8 cellular contexts compared by ENCODE assay signal in genomic region chr6:43021270-43022047, GRCh38. TPM values are rescaled to one million over a fixed set of nuclear protein-coding genes. Genes with fewer than 3 reads are reported as not detected.
A peak's percentile ranks its signal among the peaks of the same experiment; 100 is the strongest.
DNase-seq lines count a peak whose midpoint lies in the region; ATAC-seq and TF ChIP-seq lines count a peak whose summit lies in the region.

Gene RRP36, plus strand, starts transcription at chr6:43021623. Its CDS starts 32 bp downstream, at chr6:43021655.

- peak within 1 kb of the TSS; percentile 99 for H3K4me3 ChIP-seq in CD4-positive, CD25-positive, alpha-beta regulatory T cell (ENCODE audit: low read depth, low read length)
- peak within 1 kb of the TSS; percentile 77 for H3K4me3 ChIP-seq in IMR-90 (ENCODE audit: insufficient read depth, low read depth, low read length)
- H3K4me3 ChIP-seq in fibroblast of pulmonary artery (replicated peaks; ENCODE audit: low read depth, low read length): peak within 1 kb of the TSS; percentile 87

- peak within 1 kb of the TSS; percentile 97 for H4K91ac ChIP-seq in IMR-90 (ENCODE audit: insufficient read depth, low read depth, low read length)

- H3K4me2 ChIP-seq in IMR-90 (ENCODE audit: low read depth, low read length): peak within 1 kb of the TSS; percentile 97

- 0 out of 2 replicates have a peak, but pooled peaks cover 4% of the 10 kb centered on the region for H3K9me1 ChIP-seq in IMR-90 (ENCODE audit: insufficient read depth, low read length)

- H2BK20ac ChIP-seq in IMR-90 (ENCODE audit: low read depth, low read length): no peak within 1 kb of the TSS

- TF ChIP-seq CTCF in IMR-90 (conservative IDR thresholded peaks at IDR 0.05; ENCODE audit: low read depth, low read length): no peak
- TF ChIP-seq CTCF in RWPE1 (conservative IDR thresholded peaks at IDR 0.05; ENCODE audit: low read depth): no peak
- no peak for TF ChIP-seq CTCF in fibroblast of pulmonary artery (IDR thresholded peaks at IDR 0.05; ENCODE audit: low read length, missing control alignments)

- peaks cover 26 to 72% of the 10 kb centered on the region in 2 experiments for H3K79me1 ChIP-seq in IMR-90 (ENCODE audit: low read depth in 1 of 2, low read length in 2 of 2)

- no peaks in the 10 kb centered on the region for H3K9me3 Mint-ChIP-seq in CD4-positive, CD25-positive, alpha-beta regulatory T cell
- no peaks in the 10 kb centered on the region for H3K9me3 Mint-ChIP-seq in natural killer cell treated with Interleukin-12 subunit alpha and Interleukin-12 subunit beta and Interleukin-15 and Interleukin-18, amount 100 ng/mL, for 72 hours

- peaks cover 12% of the 10 kb centered on the region for H4K20me1 ChIP-seq in IMR-90 (ENCODE audit: insufficient read depth, low read length)

- peak within 1 kb of the TSS; percentile 95 to 98 (median 98) for H3K4me3 Mint-ChIP-seq in CD4-positive, CD25-positive, alpha-beta regulatory T cell
- H3K4me3 Mint-ChIP-seq in natural killer cell treated with Interleukin-12 subunit alpha and Interleukin-12 subunit beta and Interleukin-15 and Interleukin-18, amount 100 ng/mL, for 72 hours: peak within 1 kb of the TSS; percentile 91

- peak; percentile 82 to 91 for ATAC-seq in CD4-positive, CD25-positive, alpha-beta regulatory T cell (ENCODE audit: low read depth in 2 of 2)
- peak; percentile 69 for ATAC-seq in GM19467 (IDR thresholded peaks at IDR 0.05; ENCODE audit: unreplicated experiment)
- peak; percentile 91 for ATAC-seq in IMR-90 (ENCODE audit: low read depth)
- peak; percentile 91 to 93 for ATAC-seq in natural killer cell treated with Interleukin-12 subunit alpha and Interleukin-12 subunit beta and Interleukin-15 and Interleukin-18, amount 100 ng/mL, for 72 hours

- 0% methylated on average over 12 of the region's 56 CpGs; no CpG with 5 or more reads in 1 of the 2 experiments for WGBS in IMR-90 (ENCODE audit: extremely low coverage in 2 of 2, insufficient read length in 1 of 2), 2 experiments

- H2BK15ac ChIP-seq in IMR-90 (ENCODE audit: low read depth, low read length): no peak within 1 kb of the TSS

- dilution Hi-C loops in IMR-90 (cut with HindIII; ENCODE audit: low sequenced_read_pairs, unreplicated experiment): no loop called here

- H2AK5ac ChIP-seq in IMR-90 (ENCODE audit: low read depth, low read length): peak within 1 kb of the TSS; percentile 91

- H3K36me3 Mint-ChIP-seq in CD4-positive, CD25-positive, alpha-beta regulatory T cell: peaks cover 27% of the 10 kb centered on the region
- peaks cover 22% of the 10 kb centered on the region for H3K36me3 Mint-ChIP-seq in natural killer cell treated with Interleukin-12 subunit alpha and Interleukin-12 subunit beta and Interleukin-15 and Interleukin-18, amount 100 ng/mL, for 72 hours

- DNase-seq in CD4-positive, CD25-positive, alpha-beta regulatory T cell: peak; percentile 48 to 66 (median 62)
- peak; percentile 58 for DNase-seq in IMR-90
- peak; percentile 84 for DNase-seq in RWPE1 (ENCODE audit: low spot score)
- peak; percentile 69 for DNase-seq in activated T-helper 9 cell treated with anti-CD3 and anti-CD28 coated beads, Interleukin-2, amount 50 U/mL, for 16 hours (ENCODE audit: low read depth)
- DNase-seq in fibroblast of pulmonary artery (ENCODE audit: low read depth): peak; percentile 66
- peak; percentile 83 for DNase-seq in natural killer cell treated with Interleukin-12 subunit alpha and Interleukin-12 subunit beta and Interleukin-15 and Interleukin-18, amount 100 ng/mL, for 72 hours (ENCODE audit: low spot score)
- DNase-seq in stimulated activated naive CD4-positive, alpha-beta T cell treated with Interleukin-2 at 50 U/mL for 16 hours (lab: John Stamatoyannopoulos, UW): peak; percentile 69

- H3K9ac ChIP-seq in IMR-90 (ENCODE audit: low read depth, low read length): peak within 1 kb of the TSS; percentile 95

- in situ Hi-C loops in IMR-90 (cut with MboI; ENCODE audit: low sequenced_read_pairs): no loop called here

- intact Hi-C loops in IMR-90 (cut with micrococcal nuclease): no loop called here

- peak within 1 kb of the TSS; percentile 77 for H3K56ac ChIP-seq in IMR-90 (ENCODE audit: extremely low read depth, insufficient read depth, low read length)

- H2AFZ ChIP-seq in IMR-90 (replicated peaks; ENCODE audit: low read length, poor library complexity): peak within 1 kb of the TSS; percentile 98

- peak within 1 kb of the TSS; percentile 83 for H2BK5ac ChIP-seq in IMR-90 (ENCODE audit: low read depth, low read length, poor library complexity, severe bottlenecking)

- POLR2A ChIA-PET in IMR-90 (lab: Charles Lee; ENCODE audit: unreplicated experiment) (interaction anchor here (0.6 kb wide), 3 partner anchors 38 to 248 kb away, joined by 3 read pairs; partner anchors contain the start of genes CNPY3, KLC4 and MRPL2), RWPE1 (lab: Yijun Ruan, JAX; ENCODE audit: low non-redundant PET) (interaction anchor here (0.6 to 1.1 kb wide), 4 partner anchors 7 to 138 kb away, joined by 3 to 5 read pairs (median 4); no protein-coding TSS in a partner anchor)

- H3K27me3 ChIP-seq in CD4-positive, CD25-positive, alpha-beta regulatory T cell (ENCODE audit: control insufficient read depth, insufficient read depth, low read length): no peaks in the 10 kb centered on the region
- no peaks in the 10 kb centered on the region for H3K27me3 ChIP-seq in IMR-90 (ENCODE audit: control insufficient read depth, insufficient read depth, low read length)

- BruUV-seq in IMR-90 (replicated peaks; lab: Mats Ljungman, UMichigan): no TSS peak

- peaks cover 47% of the 10 kb centered on the region for H3K36me3 ChIP-seq in CD4-positive, CD25-positive, alpha-beta regulatory T cell (ENCODE audit: control insufficient read depth, insufficient read depth, low read length)
- peaks cover 48% of the 10 kb centered on the region for H3K36me3 ChIP-seq in IMR-90 (ENCODE audit: control insufficient read depth, insufficient read depth, low read length)

- H3K4me1 Mint-ChIP-seq in CD4-positive, CD25-positive, alpha-beta regulatory T cell: peaks cover 6 to 62% (median 19%) of the 10 kb centered on the region in 4 donors
- H3K4me1 Mint-ChIP-seq in natural killer cell treated with Interleukin-12 subunit alpha and Interleukin-12 subunit beta and Interleukin-15 and Interleukin-18, amount 100 ng/mL, for 72 hours (ENCODE audit: low read depth in 2 of 2): peaks cover 17 to 28% of the 10 kb centered on the region in 2 donors

- CTCF ChIA-PET in IMR-90 (lab: Yijun Ruan, JAX): no interaction called here
- CTCF ChIA-PET in RWPE1 (lab: Yijun Ruan, JAX): interaction anchor here (0.6 kb wide), 1 partner anchor 609 kb away, joined by 3 read pairs; no protein-coding TSS in a partner anchor

- H3K27ac Mint-ChIP-seq in CD4-positive, CD25-positive, alpha-beta regulatory T cell: peak within 1 kb of the TSS; percentile 43 to 88 (median 87)
- peak within 1 kb of the TSS; percentile 70 to 83 for H3K27ac Mint-ChIP-seq in natural killer cell treated with Interleukin-12 subunit alpha and Interleukin-12 subunit beta and Interleukin-15 and Interleukin-18, amount 100 ng/mL, for 72 hours

- H3K9me3 ChIP-seq in CD4-positive, CD25-positive, alpha-beta regulatory T cell (ENCODE audit: control insufficient read depth in 2 of 2, low read length in 2 of 2): no peaks in the 10 kb centered on the region
- no peaks in the 10 kb centered on the region for H3K9me3 ChIP-seq in IMR-90 (ENCODE audit: control insufficient read depth, insufficient read depth, low read length)

- H3K4ac ChIP-seq in IMR-90 (ENCODE audit: low read depth, low read length): peak within 1 kb of the TSS; percentile 99

- no peak for TF ChIP-seq POLR2A in IMR-90 (IDR thresholded peaks at IDR 0.05; ENCODE audit: low read depth, low read length)

- peak within 1 kb of the TSS; percentile 58; the same call in 1 of the 2 replicates for H3K18ac ChIP-seq in IMR-90 (ENCODE audit: low read depth, low read length)

- peak within 1 kb of the TSS; percentile 98 for H4K5ac ChIP-seq in IMR-90 (ENCODE audit: low read depth, low read length)

- peak within 1 kb of the TSS; percentile 88 to 99 for H4K8ac ChIP-seq in IMR-90 (ENCODE audit: low read depth in 2 of 2, low read length in 2 of 2)

- peak within 1 kb of the TSS; percentile 97 for H2AK9ac ChIP-seq in IMR-90 (replicated peaks; ENCODE audit: low read depth, low read length, poor library complexity)

- H3K27ac ChIP-seq in CD4-positive, CD25-positive, alpha-beta regulatory T cell (ENCODE audit: insufficient read depth, low read length, poor library complexity, severe bottlenecking): peak within 1 kb of the TSS; percentile 74
- H3K27ac ChIP-seq in IMR-90 (ENCODE audit: insufficient read depth, low read length): peak within 1 kb of the TSS; percentile 89
- peak within 1 kb of the TSS; percentile 87 for H3K27ac ChIP-seq in RWPE1

- H3K27me3 Mint-ChIP-seq in CD4-positive, CD25-positive, alpha-beta regulatory T cell: no peaks in the 10 kb centered on the region
- no peaks in the 10 kb centered on the region for H3K27me3 Mint-ChIP-seq in natural killer cell treated with Interleukin-12 subunit alpha and Interleukin-12 subunit beta and Interleukin-15 and Interleukin-18, amount 100 ng/mL, for 72 hours

- H3K4me1 ChIP-seq in CD4-positive, CD25-positive, alpha-beta regulatory T cell (ENCODE audit: control insufficient read depth, insufficient read depth, low read length, poor library complexity, severe bottlenecking): peaks cover 27% of the 10 kb centered on the region
- H3K4me1 ChIP-seq in IMR-90 (ENCODE audit: control insufficient read depth, insufficient read depth, low read length): peaks cover 9% of the 10 kb centered on the region

- peak within 1 kb of the TSS; percentile 94 for H3K23ac ChIP-seq in IMR-90 (ENCODE audit: low read depth, low read length)

- peak within 1 kb of the TSS; percentile 74; the same call in 1 of the 2 replicates for H2BK120ac ChIP-seq in IMR-90 (ENCODE audit: low read depth, low read length)

- H3K14ac ChIP-seq in IMR-90 (replicated peaks; ENCODE audit: low read depth, low read length): peak within 1 kb of the TSS; percentile 98

- TF ChIP-seq RAD21 in IMR-90 (IDR thresholded peaks at IDR 0.05; ENCODE audit: low read length): no peak

TF ChIP-seq in IMR-90, 13 proteins besides CTCF, POLR2A, EP300 and RAD21:
- peak; percentile 16; the same call in 1 of the 2 replicates for TF ChIP-seq CEBPB (IDR thresholded peaks at IDR 0.05; ENCODE audit: low read depth, low read length)
- peak; percentile 72; the same call in 1 of the 2 replicates for TF ChIP-seq MXI1 (IDR thresholded peaks at IDR 0.05; ENCODE audit: borderline replicate concordance, low read depth, low read length)
- no peak for TF ChIP-seq MAFK (IDR thresholded peaks at IDR 0.05; ENCODE audit: low read depth, low read length)

RNA-seq across cellular contexts. Expression of gene RRP36, which starts in this region (rescaled TPM):
- 33.3 TPM for total RNA-seq in CD4-positive, CD25-positive, alpha-beta regulatory T cell
- 10 to 100 TPM; 61.9 to 82.2 (median 71.6) TPM for polyA plus RNA-seq in CD4-positive, CD25-positive, alpha-beta regulatory T cell
- 106 and 114 TPM in 2 replicates for total RNA-seq in IMR-90 (2012; rRNA removed)
- 54.3 and 55.1 TPM in 2 replicates for polyA plus RNA-seq in IMR-90 (2012; rRNA removed)
- polyA plus RNA-seq in IMR-90 (2012; cell fraction: cytosol; rRNA removed): 19.9 and 32.2 TPM in 2 replicates
- 8.8 and 25.5 TPM in 2 replicates for polyA plus RNA-seq in IMR-90 (2012; cell fraction: nucleus; rRNA removed; ENCODE audit: low replicate concordance)
- total RNA-seq in natural killer cell treated with Interleukin-12 subunit alpha and Interleukin-12 subunit beta and Interleukin-15 and Interleukin-18, amount 100 ng/mL, for 72 hours: 10 to 100 TPM; 86.9 to 96.5 TPM

Comparison
In these comparisons a context has a peak if more than half of its experiments do, and no peak if none do; other contexts are left out.
1. Peak in every context shown above with its lines: DNase-seq, ATAC-seq, H3K4me3 ChIP-seq and H3K27ac ChIP-seq.